Comparison of ENCODE assay signal across 36 cellular contexts in genomic region chr17:34066528-34066927, GRCh38.
"Had no signal": no experiment of that assay in that cellular context is flagged by ENCODE, and none has a peak within 500 bp of the region (broad histone marks: within the 10 kb centered on the region; RNA-seq: fewer than 3 reads in every experiment).

No MANE protein-coding gene starts in this region.

- H3K9me3 ChIP-seq: adrenal gland, body of pancreas had no signal

- H3K36me3 ChIP-seq: adrenal gland, brain microvascular endothelial cell, breast epithelium, cardiac muscle cell had no signal

- H3K27ac ChIP-seq: adrenal gland, body of pancreas, brain microvascular endothelial cell, breast epithelium, cardiac muscle cell, VCaP had no signal

- DNase-seq: activated B cell treated with CpG ODN at 0.5 μM for 24 hours; activated CD4-positive, alpha-beta memory T cell treated with anti-CD3 and anti-CD28 coated beads for 36 hours; activated CD4-positive, alpha-beta T cell treated with anti-CD3 and anti-CD28 coated beads for 4 hours; activated CD4-positive, alpha-beta T cell treated with anti-CD3 and anti-CD28 coated beads, Interleukin-2, amount 10 ng/mL, durations not matched to agents 24 days and 14 days; activated CD4-positive, alpha-beta T cell treated with anti-CD3 and anti-CD28 coated beads, Interleukin-2, amount 50 U/mL, for 1 hour; activated CD4-positive, alpha-beta T cell treated with anti-CD3 and anti-CD28 coated beads, Interleukin-2, amount 50 U/mL, for 4 hours; activated CD4-positive, CD25-positive, alpha-beta regulatory T cell treated with anti-CD3 and anti-CD28 coated beads, Interleukin-2, amount 50 U/mL, for 72 hours; activated CD8-positive, alpha-beta memory T cell treated with anti-CD3 and anti-CD28 coated beads, Interleukin-2, amount 50 U/mL, for 4 hours; activated CD8-positive, alpha-beta T cell treated with anti-CD3 and anti-CD28 coated beads for 36 hours; activated effector memory CD4-positive, alpha-beta T cell treated with anti-CD3 and anti-CD28 coated beads, Interleukin-2, amount 50 U/mL, for 16 hours; activated gamma-delta T cell treated with Interleukin-2 at 50 U/mL for 16 hours; activated naive CD4-positive, alpha-beta T cell; activated naive CD4-positive, alpha-beta T cell treated with anti-CD3 and anti-CD28 coated beads for 36 hours; activated naive CD4-positive, alpha-beta T cell treated with anti-CD3 and anti-CD28 coated beads, Interleukin-2, amount 50 U/mL, for 16 hours; activated naive CD8-positive, alpha-beta T cell treated with anti-CD3 and anti-CD28 coated beads for 36 hours; activated T-cell treated with anti-CD3 and anti-CD28 coated beads for 4 hours; activated T-cell treated with anti-CD3 and anti-CD28 coated beads, Interleukin-2, amount 50 U/mL, for 1 hour; activated T-cell treated with anti-CD3 and anti-CD28 coated beads, Interleukin-2, amount 50 U/mL, for 4 hours; activated T-cell treated with anti-CD3 and anti-CD28 coated beads, Interleukin-2, amount 50 U/mL, for 72 hours; adrenal gland; amniotic stem cell; aorta; body of pancreas; brain microvascular endothelial cell; caudate nucleus; cerebellar nuclear complex; T-helper 1 cell; T-helper 2 cell; T-helper 9 cell had no signal

- H3K27me3 ChIP-seq: adrenal gland, body of pancreas, brain microvascular endothelial cell, breast epithelium, cardiac muscle cell had no signal

- ATAC-seq: activated CD8-positive, alpha-beta T cell treated with anti-CD3 and anti-CD28 coated beads for 36 hours; activated naive CD4-positive, alpha-beta T cell treated with anti-CD3 and anti-CD28 coated beads, Interleukin-2, amount 50 U/mL, for 72 hours; activated T-cell treated with anti-CD3 and anti-CD28 coated beads, Interleukin-2, amount 50 U/mL, for 4 hours; activated T-cell treated with anti-CD3 and anti-CD28 coated beads, Interleukin-2, amount 50 U/mL, for 72 hours; activated T-helper 17 cell treated with anti-CD3 and anti-CD28 coated beads, Interleukin-2, amount 50 U/mL, for 72 hours; body of pancreas had no signal

- H3K4me3 ChIP-seq: adrenal gland, body of pancreas, breast epithelium, cardiac muscle cell had no signal

- FAIRE-seq: astrocyte, TTC549 had no signal

- H3K4me1 ChIP-seq: adrenal gland, body of pancreas, breast epithelium had no signal
